Comparison of ENCODE assay signal across 9 cellular contexts in the genomic region with DNA sequence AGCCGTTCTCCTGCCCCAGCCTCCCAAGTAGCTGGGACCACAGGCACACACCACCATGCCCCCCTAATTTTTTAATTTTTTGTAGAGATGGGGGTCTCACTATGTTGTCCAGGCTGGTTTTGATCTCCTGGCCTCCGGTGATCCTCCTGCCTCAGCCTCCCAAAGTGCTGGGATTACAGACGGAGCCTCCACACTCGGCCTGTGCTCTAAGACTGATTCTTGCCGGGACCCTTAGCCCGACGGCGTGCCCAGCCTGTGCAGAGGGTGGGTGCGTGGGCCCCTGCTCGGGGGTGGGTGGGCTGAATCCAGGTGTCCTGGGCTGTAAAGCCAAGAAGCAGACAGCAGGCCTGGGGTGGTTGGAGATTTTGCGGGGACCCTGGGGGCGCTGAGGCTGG.
DNase-seq lines count a peak whose midpoint lies in the region; ATAC-seq and TF ChIP-seq lines count a peak whose summit lies in the region.
"Had no signal": no experiment of that assay in that cellular context is flagged by ENCODE, and none has a peak within 500 bp of the region (broad histone marks: within the 10 kb centered on the region; RNA-seq: fewer than 3 reads in every experiment).

No MANE protein-coding gene starts in this region.

- DNase-seq in heart left ventricle (no peak), cardiac septum (ENCODE audit: low spot score) (no peak), epithelial cell of proximal tubule (ENCODE audit: low read depth) (no peak), vagina (ENCODE audit: extremely low spot score in 2 of 2) (no peak), NCI-H2107 treated with DMSO at 0.1 percent for 48 hours (lab: John Stamatoyannopoulos, UW; ENCODE audit: unreplicated experiment) (no peak)
- no peak for DNase-seq in activated naive CD4-positive, alpha-beta T cell treated with anti-CD3 and anti-CD28 coated beads for 36 hours
- DNase-seq: activated effector memory CD4-positive, alpha-beta T cell treated with Interleukin-2 at 50 U/mL for 16 hours had no signal

- ATAC-seq in heart left ventricle (no peak), GM21381 (IDR thresholded peaks at IDR 0.05; ENCODE audit: unreplicated experiment) (no peak)

- H2AFZ ChIP-seq in neuron (ENCODE audit: low read depth, low read length), result peak overlapping the region; percentile 57

- H3K27ac Mint-ChIP-seq in activated naive CD4-positive, alpha-beta T cell treated with anti-CD3 and anti-CD28 coated beads for 36 hours, result no peak overlapping the region

- peaks cover 17% of the 10 kb centered on the region for H3K4me1 Mint-ChIP-seq in activated naive CD4-positive, alpha-beta T cell treated with anti-CD3 and anti-CD28 coated beads for 36 hours (ENCODE audit: low read depth)

- peak overlapping the region in 7 of 12 donors; percentile 1 to 38 (median 22) for H3K4me3 ChIP-seq in heart left ventricle
- H3K4me3 ChIP-seq in epithelial cell of proximal tubule (ENCODE audit: low read depth, low read length), result peak overlapping the region; percentile 23
- peak overlapping the region; percentile 38 for H3K4me3 ChIP-seq in neuron (ENCODE audit: low read length)
- H3K4me3 ChIP-seq in vagina, result peak overlapping the region; percentile 14 to 18

- TF ChIP-seq POLR2A in heart left ventricle (IDR thresholded peaks at IDR 0.05) (no peak), vagina (IDR thresholded peaks at IDR 0.05) (no peak)

- no peaks in the 10 kb centered on the region for H3K9me3 ChIP-seq in heart left ventricle
- no peaks in the 10 kb centered on the region for H3K9me3 ChIP-seq in neuron (ENCODE audit: low read length)
- no peaks in the 10 kb centered on the region for H3K9me3 ChIP-seq in vagina

- WGBS in heart left ventricle, 4 donors, result 55 to 69% (median 68%) methylated on average over 11 to 12 of the region's 12 CpGs

- H3K27ac ChIP-seq in heart left ventricle, result peak overlapping the region; percentile 37 to 97 (median 86)
- H3K27ac ChIP-seq in vagina, result peak overlapping the region; percentile 74

- H3K27me3 ChIP-seq in heart left ventricle (no peaks in the 10 kb centered on the region), neuron (ENCODE audit: insufficient read depth, low read length) (no peaks in the 10 kb centered on the region), vagina (no peaks in the 10 kb centered on the region)

- H3K27me3 Mint-ChIP-seq in activated naive CD4-positive, alpha-beta T cell treated with anti-CD3 and anti-CD28 coated beads for 36 hours (ENCODE audit: low read depth), result no peaks in the 10 kb centered on the region

- H3K36me3 Mint-ChIP-seq in activated naive CD4-positive, alpha-beta T cell treated with anti-CD3 and anti-CD28 coated beads for 36 hours (ENCODE audit: low read depth), result no peaks in the 10 kb centered on the region

- CTCF ChIA-PET in activated naive CD4-positive, alpha-beta T cell treated with anti-CD3 and anti-CD28 coated beads for 36 hours (lab: Charles Lee), result interaction anchor here (0.5 kb wide), 1 partner anchor 22 kb away, joined by 3 read pairs; no protein-coding TSS in a partner anchor

- TF ChIP-seq CTCF in heart left ventricle (IDR thresholded peaks at IDR 0.05) (no peak), epithelial cell of proximal tubule (conservative IDR thresholded peaks at IDR 0.05; ENCODE audit: low read depth, low read length) (no peak), vagina (IDR thresholded peaks at IDR 0.05) (no peak)

- no peaks in the 10 kb centered on the region for H3K36me3 ChIP-seq in heart left ventricle
- no peaks in the 10 kb centered on the region for H3K36me3 ChIP-seq in neuron (ENCODE audit: insufficient read depth, low read length)
- H3K36me3 ChIP-seq in vagina, result no peaks in the 10 kb centered on the region

- H3K9me3 Mint-ChIP-seq in activated naive CD4-positive, alpha-beta T cell treated with anti-CD3 and anti-CD28 coated beads for 36 hours, result no peaks in the 10 kb centered on the region

- intact Hi-C loops in heart left ventricle (cut with DNase I) (loop anchor here in 8 of 10 donors (1.0 to 5.0 kb wide), 8 partner anchors 37 to 64 kb away; a partner anchor contains a TSS), cardiac septum (cut with DNase I) (loop anchor here (1.0 kb wide), 1 partner anchor 45 kb away; no protein-coding TSS in a partner anchor), vagina (cut with DNase I) (no loop called here)
- intact Hi-C loops in activated naive CD4-positive, alpha-beta T cell treated with anti-CD3 and anti-CD28 coated beads for 36 hours (cut with micrococcal nuclease), result no loop called here

- H3K4me1 ChIP-seq in heart left ventricle (peaks cover 16 to 56% (median 50%) of the 10 kb centered on the region in 12 donors), neuron (ENCODE audit: insufficient read depth, low read length) (peaks cover 23% of the 10 kb centered on the region), vagina (peaks cover 51% of the 10 kb centered on the region)

- no peak overlapping the region for H3K4me3 Mint-ChIP-seq in activated naive CD4-positive, alpha-beta T cell treated with anti-CD3 and anti-CD28 coated beads for 36 hours

Comparison
In these comparisons a context has a peak if more than half of its experiments do, and no peak if none do; other contexts are left out.
1. intact Hi-C loops: an anchor here in heart left ventricle (1.0 to 5.0 kb wide) and cardiac septum (1.0 kb wide); none called in vagina and activated naive CD4-positive, alpha-beta T cell treated with anti-CD3 and anti-CD28 coated beads for 36 hours.